ENCODE assay signal across 2 cellular contexts in genomic region chr12:91381309-91381804, GRCh38.
TF ChIP-seq lines count a peak whose summit lies in the region.

No MANE protein-coding gene starts in this region.

TF ChIP-seq in SK-N-SH, 30 proteins besides CTCF, POLR2A, EP300 and RAD21:
- TF ChIP-seq ELF1 (IDR thresholded peaks at IDR 0.05) (no peak), MXI1 (IDR thresholded peaks at IDR 0.05; ENCODE audit: low read depth, low read length) (peak; percentile 41; the same call in 1 of the 2 replicates), CHD2 (IDR thresholded peaks at IDR 0.05; ENCODE audit: low read length, partially characterized antibody) (peak; percentile 73), POLR2AphosphoS5 (IDR thresholded peaks at IDR 0.05; ENCODE audit: low read depth, low read length) (peak; percentile 30; the same call in 1 of the 2 replicates), FOXM1 (IDR thresholded peaks at IDR 0.05; ENCODE audit: low read depth) (no peak), RFX5 (IDR thresholded peaks at IDR 0.05; ENCODE audit: low read length) (peak; percentile 98), IRF3 (IDR thresholded peaks at IDR 0.05; ENCODE audit: low read depth, low read length) (peak; percentile 73), MEF2A (IDR thresholded peaks at IDR 0.05; ENCODE audit: borderline replicate concordance, low read depth) (peak; percentile 95), FOSL2 (IDR thresholded peaks at IDR 0.05; ENCODE audit: borderline replicate concordance, low read depth) (peak; percentile 36), GABPA (IDR thresholded peaks at IDR 0.05; ENCODE audit: low read depth) (no peak), SIN3A (IDR thresholded peaks at IDR 0.05; ENCODE audit: borderline replicate concordance, low read depth, low read length) (no peak)
- TF ChIP-seq, protein P1, sequence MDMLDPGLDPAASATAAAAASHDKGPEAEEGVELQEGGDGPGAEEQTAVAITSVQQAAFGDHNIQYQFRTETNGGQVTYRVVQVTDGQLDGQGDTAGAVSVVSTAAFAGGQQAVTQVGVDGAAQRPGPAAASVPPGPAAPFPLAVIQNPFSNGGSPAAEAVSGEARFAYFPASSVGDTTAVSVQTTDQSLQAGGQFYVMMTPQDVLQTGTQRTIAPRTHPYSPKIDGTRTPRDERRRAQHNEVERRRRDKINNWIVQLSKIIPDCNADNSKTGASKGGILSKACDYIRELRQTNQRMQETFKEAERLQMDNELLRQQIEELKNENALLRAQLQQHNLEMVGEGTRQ (IDR thresholded peaks at IDR 0.05; ENCODE audit: borderline replicate concordance, low read depth, low read length), result no peak

TF ChIP-seq in endothelial cell of umbilical vein, 7 proteins besides CTCF, POLR2A, EP300 and RAD21:
- peak; percentile 14 for TF ChIP-seq JUN (IDR thresholded peaks at IDR 0.05; ENCODE audit: borderline replicate concordance, insufficient read depth, insufficient read length, low read depth)
- no peak for TF ChIP-seq MYC (IDR thresholded peaks at IDR 0.05; ENCODE audit: low read depth, low read length)
- peak; percentile 60 for TF ChIP-seq FOS (IDR thresholded peaks at IDR 0.05; ENCODE audit: borderline replicate concordance, insufficient read depth, low read length)
- no peak for TF ChIP-seq MAX (IDR thresholded peaks at IDR 0.05; ENCODE audit: insufficient read depth, insufficient read length)
TF ChIP-seq in endothelial cell of umbilical vein: peak in this region for 2.
